7 cellular contexts compared by ENCODE assay signal in the genomic region with DNA sequence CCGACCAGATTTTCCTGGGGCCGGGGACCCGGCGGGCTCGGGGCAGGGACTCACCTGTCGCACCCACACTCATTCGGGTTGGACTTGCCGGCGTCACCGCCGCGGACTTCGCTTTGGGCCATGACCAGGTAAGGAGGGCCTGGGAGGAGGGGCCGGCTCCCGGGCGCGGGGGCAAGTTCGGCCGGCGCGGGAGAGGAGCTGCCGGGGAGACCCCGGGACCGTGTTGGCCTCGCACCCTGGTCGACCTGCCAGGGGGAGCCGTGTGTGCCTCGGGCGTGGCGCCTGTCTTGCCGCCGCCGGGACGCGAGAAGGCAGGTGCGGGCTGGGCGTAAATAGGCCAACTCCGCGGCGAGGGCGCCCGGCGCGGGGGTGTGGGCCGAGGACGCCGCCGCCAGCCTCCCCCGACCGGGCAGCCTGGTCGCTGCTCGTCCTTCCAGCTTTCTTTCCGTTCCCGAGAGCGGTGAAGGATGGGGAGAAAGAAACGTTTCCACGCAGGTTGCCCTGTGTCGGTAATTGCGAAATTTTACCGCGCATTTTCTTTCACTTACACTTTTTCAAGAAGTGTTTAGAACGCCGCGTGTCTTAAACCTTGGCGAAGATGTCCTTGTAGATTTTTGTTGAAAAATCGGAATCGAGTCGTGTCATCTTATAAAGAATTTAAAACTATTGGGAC. TPM values are rescaled to one million over a fixed set of nuclear protein-coding genes. Genes with fewer than 3 reads are reported as not detected.
DNase-seq lines count a peak whose midpoint lies in the region; ATAC-seq and TF ChIP-seq lines count a peak whose summit lies in the region.

No MANE protein-coding gene starts in this region.

- H3K79me1 ChIP-seq in IMR-90 (ENCODE audit: low read depth in 1 of 2, low read length in 2 of 2): peaks cover 8 to 11% of the 10 kb centered on the region in 2 experiments; a peak in 3 of 4 replicates

- dilution Hi-C loops in IMR-90 (cut with HindIII; ENCODE audit: low sequenced_read_pairs, unreplicated experiment): no loop called here

- TF ChIP-seq POLR2A in GM18505 (IDR thresholded peaks at IDR 0.05; ENCODE audit: borderline replicate concordance, extremely low read depth, insufficient read depth, insufficient read length) (no peak), IMR-90 (IDR thresholded peaks at IDR 0.05; ENCODE audit: low read depth, low read length) (no peak), transverse colon (IDR thresholded peaks at IDR 0.05) (no peak)

- H3K9me1 ChIP-seq in IMR-90 (ENCODE audit: insufficient read depth, low read length): 0 out of 2 replicates have a peak, but pooled peaks cover 2% of the 10 kb centered on the region

- H3K4ac ChIP-seq in IMR-90 (ENCODE audit: low read depth, low read length): peak overlapping the region; percentile 97; the same call in 1 of the 2 replicates

- peaks cover 2% of the 10 kb centered on the region for H3K36me3 ChIP-seq in IMR-90 (ENCODE audit: control insufficient read depth, insufficient read depth, low read length)
- peaks cover 0 to 10% (median 2%) of the 10 kb centered on the region in 4 donors for H3K36me3 ChIP-seq in transverse colon

- peak overlapping the region; percentile 99; the same call in 1 of the 2 replicates for H4K91ac ChIP-seq in IMR-90 (ENCODE audit: insufficient read depth, low read depth, low read length)

- H2BK20ac ChIP-seq in IMR-90 (ENCODE audit: low read depth, low read length): no peak overlapping the region

- no peak for DNase-seq in IMR-90
- DNase-seq in activated CD8-positive, alpha-beta memory T cell treated with anti-CD3 and anti-CD28 coated beads, Interleukin-2, amount 50 U/mL, for 24 hours (ENCODE audit: extremely low read depth): peak; percentile 2
- DNase-seq in epithelial cell of proximal tubule (ENCODE audit: low read depth): no peak
- DNase-seq in myocyte (ENCODE audit: low read depth): peak; percentile 32
- DNase-seq in transverse colon: no peak
- no peak for DNase-seq in NCI-H187 (lab: John Stamatoyannopoulos, UW)

- no peaks in the 10 kb centered on the region for H3K27me3 ChIP-seq in IMR-90 (ENCODE audit: control insufficient read depth, insufficient read depth, low read length)
- H3K27me3 ChIP-seq in transverse colon: no peaks in the 10 kb centered on the region

- peak; percentile 2 for ATAC-seq in GM18505 (IDR thresholded peaks at IDR 0.05; ENCODE audit: unreplicated experiment)
- no peak for ATAC-seq in IMR-90 (ENCODE audit: low read depth)

- peak overlapping the region; percentile 94 for H2AFZ ChIP-seq in IMR-90 (replicated peaks; ENCODE audit: low read length, poor library complexity)

- 0% methylated on average over 13 of the region's 68 CpGs; no CpG with 5 or more reads in 1 of the 2 experiments for WGBS in IMR-90 (ENCODE audit: extremely low coverage in 2 of 2, insufficient read length in 1 of 2), 2 experiments
- 0% methylated on average over 6 to 35 of the region's 68 CpGs for WGBS in transverse colon (ENCODE audit: low coverage in 1 of 2), 2 donors

- peak overlapping the region; percentile 99 for H2BK5ac ChIP-seq in IMR-90 (ENCODE audit: low read depth, low read length, poor library complexity, severe bottlenecking)

- H3K18ac ChIP-seq in IMR-90 (ENCODE audit: low read depth, low read length): no peak overlapping the region; the same call in 1 of the 2 replicates

- no peak overlapping the region for H2BK120ac ChIP-seq in IMR-90 (ENCODE audit: low read depth, low read length)

- peaks cover 5% of the 10 kb centered on the region for H4K20me1 ChIP-seq in IMR-90 (ENCODE audit: insufficient read depth, low read length)

- POLR2A ChIA-PET in IMR-90 (lab: Charles Lee; ENCODE audit: unreplicated experiment): no interaction called here

- no peak overlapping the region for H4K5ac ChIP-seq in IMR-90 (ENCODE audit: low read depth, low read length)

- TF ChIP-seq CTCF in IMR-90 (conservative IDR thresholded peaks at IDR 0.05; ENCODE audit: low read depth, low read length) (no peak), epithelial cell of proximal tubule (conservative IDR thresholded peaks at IDR 0.05; ENCODE audit: low read depth, low read length) (no peak), transverse colon (IDR thresholded peaks at IDR 0.05) (no peak)

- H3K27ac ChIP-seq in IMR-90 (ENCODE audit: insufficient read depth, low read length): peak overlapping the region; percentile 99; the same call in 1 of the 2 replicates
- H3K27ac ChIP-seq in transverse colon: peak overlapping the region; percentile 94 to 100 (median 96)

- H3K14ac ChIP-seq in IMR-90 (replicated peaks; ENCODE audit: low read depth, low read length): peak overlapping the region; percentile 8; the same call in 1 of the 2 replicates

- no peak overlapping the region for H2BK15ac ChIP-seq in IMR-90 (ENCODE audit: low read depth, low read length)

- CTCF ChIA-PET in IMR-90 (lab: Yijun Ruan, JAX): interaction anchor here (0.6 kb wide), 1 partner anchor 377 kb away, joined by 4 read pairs; no protein-coding TSS in a partner anchor

- peak overlapping the region; percentile 97 for H3K9ac ChIP-seq in IMR-90 (ENCODE audit: low read depth, low read length)

- H2AK9ac ChIP-seq in IMR-90 (replicated peaks; ENCODE audit: low read depth, low read length, poor library complexity): peak overlapping the region; percentile 86

- no TSS peak for BruUV-seq in IMR-90 (replicated peaks; lab: Mats Ljungman, UMichigan)

- in situ Hi-C loops in IMR-90 (cut with MboI; ENCODE audit: low sequenced_read_pairs): no loop called here
- in situ Hi-C loops in transverse colon (cut with MboI; ENCODE audit: low pct_ligation_motif_present in 1 of 4, low pct_unique_long_range_greater_than_20kb in 1 of 4, low sequenced_read_pairs in 3 of 4): no loop called here

- no peak overlapping the region for H2AK5ac ChIP-seq in IMR-90 (ENCODE audit: low read depth, low read length)

- peak overlapping the region; percentile 99 for H3K56ac ChIP-seq in IMR-90 (ENCODE audit: extremely low read depth, insufficient read depth, low read length)

- peak overlapping the region; percentile 99 for H3K4me2 ChIP-seq in IMR-90 (ENCODE audit: low read depth, low read length)

- TF ChIP-seq EP300 in transverse colon (IDR thresholded peaks at IDR 0.05; ENCODE audit: low read depth): no peak

- peak overlapping the region in 1 of 2 experiments; percentile 96; a peak in 2 of 4 replicates for H4K8ac ChIP-seq in IMR-90 (ENCODE audit: low read depth in 2 of 2, low read length in 2 of 2)

- no peak for TF ChIP-seq RAD21 in IMR-90 (IDR thresholded peaks at IDR 0.05; ENCODE audit: low read length)

- H3K4me1 ChIP-seq in IMR-90 (ENCODE audit: control insufficient read depth, insufficient read depth, low read length): peaks cover 3% of the 10 kb centered on the region; the same call in 1 of the 2 replicates
- peaks cover 19 to 33% (median 28%) of the 10 kb centered on the region in 4 donors for H3K4me1 ChIP-seq in transverse colon

- H3K9me3 ChIP-seq in IMR-90 (ENCODE audit: control insufficient read depth, insufficient read depth, low read length) (no peaks in the 10 kb centered on the region), transverse colon (no peaks in the 10 kb centered on the region)

- peak overlapping the region; percentile 69; the same call in 1 of the 2 replicates for H3K23ac ChIP-seq in IMR-90 (ENCODE audit: low read depth, low read length)

- intact Hi-C loops in IMR-90 (cut with micrococcal nuclease) (loop anchor here (2.0 kb wide), 2 partner anchors 251 to 309 kb away; partner anchors contain the start of gene DOCK7), transverse colon (cut with DNase I; ENCODE audit: low total_unique reads) (no loop called here)

- H3K4me3 ChIP-seq in IMR-90 (ENCODE audit: insufficient read depth, low read depth, low read length) (peak overlapping the region; percentile 82), epithelial cell of proximal tubule (ENCODE audit: low read depth, low read length) (peak overlapping the region; percentile 97), transverse colon (peak overlapping the region; percentile 69 to 99 (median 84))

TF ChIP-seq in IMR-90, 13 proteins besides CTCF, POLR2A, EP300 and RAD21:
- TF ChIP-seq CEBPB (IDR thresholded peaks at IDR 0.05; ENCODE audit: low read depth, low read length) (peak; percentile 75), MAZ (IDR thresholded peaks at IDR 0.05; ENCODE audit: borderline replicate concordance, low read depth, low read length) (no peak), ELK1 (IDR thresholded peaks at IDR 0.05; ENCODE audit: borderline replicate concordance, low read depth, low read length) (no peak), SMC3 (IDR thresholded peaks at IDR 0.05; ENCODE audit: low read depth, low read length) (no peak), MXI1 (IDR thresholded peaks at IDR 0.05; ENCODE audit: borderline replicate concordance, low read depth, low read length) (no peak)

RNA-seq across cellular contexts. Expression of gene USP1, which starts 0.6 kb away (rescaled TPM):
- total RNA-seq in IMR-90 (2012; rRNA removed) (9.7 and 26.1 TPM in 2 replicates), epithelial cell of proximal tubule (43.2 and 52.9 TPM in 2 replicates), myocyte (17.4 and 22.6 TPM in 2 replicates), transverse colon (10 to 100 TPM in 3 of 4 donors, 1 to 10 TPM in 1; 6.0 to 26.7 (median 25.0) TPM)
- 5.9 and 7.5 TPM in 2 replicates for polyA plus RNA-seq in IMR-90 (2012; rRNA removed)
- 1.6 and 2.5 TPM in 2 replicates for polyA plus RNA-seq in IMR-90 (2012; cell fraction: cytosol; rRNA removed)
- polyA plus RNA-seq in IMR-90 (2012; cell fraction: nucleus; rRNA removed; ENCODE audit: low replicate concordance): 1.1 and 2.2 TPM in 2 replicates
- polyA plus RNA-seq in myocyte (2012): 5.0 TPM

Comparison
In these comparisons a context has a peak if more than half of its experiments do, and no peak if none do; other contexts are left out.
1. DNase-seq: peak in activated CD8-positive, alpha-beta memory T cell treated with anti-CD3 and anti-CD28 coated beads, Interleukin-2, amount 50 U/mL, for 24 hours (single experiment) and myocyte (single experiment); none in IMR-90 (single experiment), epithelial cell of proximal tubule (single experiment), transverse colon (single experiment) and NCI-H187 (0 of 2).
2. Peak in every context shown above with its lines, with median percentiles within 50 percentile points of each other: H3K4me3 ChIP-seq.